Comparison of ENCODE assay signal across 2 cellular contexts in the genomic region with DNA sequence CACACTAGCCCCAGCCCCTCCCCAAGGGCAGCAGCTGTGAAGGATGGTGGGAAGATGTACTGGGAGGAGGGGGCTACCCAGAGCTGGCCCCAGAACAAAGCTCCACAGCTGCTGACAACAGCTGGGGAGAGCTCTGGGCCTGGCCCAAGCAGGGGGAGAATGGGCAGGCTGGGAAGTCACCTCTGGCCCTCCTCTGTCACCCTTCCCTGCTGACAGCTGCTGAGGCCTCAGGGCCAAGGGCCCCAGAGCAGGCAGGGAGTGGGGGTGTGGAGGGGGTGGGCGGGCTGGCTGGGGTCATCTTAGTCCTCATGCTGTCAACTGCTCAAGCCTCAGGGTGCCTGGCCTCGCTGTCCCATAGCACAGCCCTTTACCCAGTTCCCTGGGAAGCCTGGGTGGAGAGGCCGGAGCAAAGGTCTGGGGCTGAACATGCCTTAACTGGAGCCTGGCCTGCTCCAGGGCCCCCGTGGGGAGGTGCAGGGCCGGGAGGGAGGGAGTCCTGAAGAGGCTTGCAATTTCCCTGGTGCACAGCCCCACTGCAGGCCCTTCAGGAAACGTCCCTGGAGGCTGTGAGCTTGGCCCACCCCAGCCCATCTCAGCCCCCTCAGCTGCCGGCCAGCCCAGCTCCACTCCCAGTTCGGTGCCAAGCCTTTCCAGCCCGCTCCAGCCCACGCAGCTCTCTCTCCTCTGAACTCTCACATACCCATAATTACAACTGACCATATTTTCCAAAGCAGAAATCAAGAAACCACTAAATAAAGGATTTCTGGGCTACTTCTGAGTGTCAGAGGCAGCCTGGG.
TF ChIP-seq lines count a peak whose summit lies in the region.

No MANE protein-coding gene starts in this region.

TF ChIP-seq in SK-N-SH, 30 proteins besides CTCF, POLR2A, EP300 and RAD21 (continued from another document):
- TF ChIP-seq EZH2phosphoT487 (IDR thresholded peaks at IDR 0.05; ENCODE audit: borderline replicate concordance, low read depth): no peak
- TF ChIP-seq MEF2A (IDR thresholded peaks at IDR 0.05; ENCODE audit: borderline replicate concordance, low read depth): no peak
- TF ChIP-seq POLR2AphosphoS5 (IDR thresholded peaks at IDR 0.05; ENCODE audit: low read depth, low read length): no peak
- no peak for TF ChIP-seq RFX5 (IDR thresholded peaks at IDR 0.05; ENCODE audit: low read length)
- TF ChIP-seq SMC3 (IDR thresholded peaks at IDR 0.05; ENCODE audit: low read depth, low read length): no peak
- TF ChIP-seq, protein P1, sequence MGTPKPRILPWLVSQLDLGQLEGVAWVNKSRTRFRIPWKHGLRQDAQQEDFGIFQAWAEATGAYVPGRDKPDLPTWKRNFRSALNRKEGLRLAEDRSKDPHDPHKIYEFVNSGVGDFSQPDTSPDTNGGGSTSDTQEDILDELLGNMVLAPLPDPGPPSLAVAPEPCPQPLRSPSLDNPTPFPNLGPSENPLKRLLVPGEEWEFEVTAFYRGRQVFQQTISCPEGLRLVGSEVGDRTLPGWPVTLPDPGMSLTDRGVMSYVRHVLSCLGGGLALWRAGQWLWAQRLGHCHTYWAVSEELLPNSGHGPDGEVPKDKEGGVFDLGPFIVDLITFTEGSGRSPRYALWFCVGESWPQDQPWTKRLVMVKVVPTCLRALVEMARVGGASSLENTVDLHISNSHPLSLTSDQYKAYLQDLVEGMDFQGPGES (IDR thresholded peaks at IDR 0.05; ENCODE audit: low read depth, low read length): no peak
- TF ChIP-seq, protein P2, sequence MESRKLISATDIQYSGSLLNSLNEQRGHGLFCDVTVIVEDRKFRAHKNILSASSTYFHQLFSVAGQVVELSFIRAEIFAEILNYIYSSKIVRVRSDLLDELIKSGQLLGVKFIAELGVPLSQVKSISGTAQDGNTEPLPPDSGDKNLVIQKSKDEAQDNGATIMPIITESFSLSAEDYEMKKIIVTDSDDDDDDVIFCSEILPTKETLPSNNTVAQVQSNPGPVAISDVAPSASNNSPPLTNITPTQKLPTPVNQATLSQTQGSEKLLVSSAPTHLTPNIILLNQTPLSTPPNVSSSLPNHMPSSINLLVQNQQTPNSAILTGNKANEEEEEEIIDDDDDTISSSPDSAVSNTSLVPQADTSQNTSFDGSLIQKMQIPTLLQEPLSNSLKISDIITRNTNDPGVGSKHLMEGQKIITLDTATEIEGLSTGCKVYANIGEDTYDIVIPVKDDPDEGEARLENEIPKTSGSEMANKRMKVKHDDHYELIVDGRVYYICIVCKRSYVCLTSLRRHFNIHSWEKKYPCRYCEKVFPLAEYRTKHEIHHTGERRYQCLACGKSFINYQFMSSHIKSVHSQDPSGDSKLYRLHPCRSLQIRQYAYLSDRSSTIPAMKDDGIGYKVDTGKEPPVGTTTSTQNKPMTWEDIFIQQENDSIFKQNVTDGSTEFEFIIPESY (IDR thresholded peaks at IDR 0.05; ENCODE audit: borderline replicate concordance, low read depth): no peak
- no peak for TF ChIP-seq GATA2 (CRISPR knock-in tag; IDR thresholded peaks at IDR 0.05)
- no peak for TF ChIP-seq GABPA (IDR thresholded peaks at IDR 0.05; ENCODE audit: low read depth)

TF ChIP-seq in SK-N-SH treated with all-trans-retinoic acid at 6 μM for 48 hours, 23 proteins besides CTCF, POLR2A, EP300 and RAD21 (continued from another document):
- TF ChIP-seq, protein P3, sequence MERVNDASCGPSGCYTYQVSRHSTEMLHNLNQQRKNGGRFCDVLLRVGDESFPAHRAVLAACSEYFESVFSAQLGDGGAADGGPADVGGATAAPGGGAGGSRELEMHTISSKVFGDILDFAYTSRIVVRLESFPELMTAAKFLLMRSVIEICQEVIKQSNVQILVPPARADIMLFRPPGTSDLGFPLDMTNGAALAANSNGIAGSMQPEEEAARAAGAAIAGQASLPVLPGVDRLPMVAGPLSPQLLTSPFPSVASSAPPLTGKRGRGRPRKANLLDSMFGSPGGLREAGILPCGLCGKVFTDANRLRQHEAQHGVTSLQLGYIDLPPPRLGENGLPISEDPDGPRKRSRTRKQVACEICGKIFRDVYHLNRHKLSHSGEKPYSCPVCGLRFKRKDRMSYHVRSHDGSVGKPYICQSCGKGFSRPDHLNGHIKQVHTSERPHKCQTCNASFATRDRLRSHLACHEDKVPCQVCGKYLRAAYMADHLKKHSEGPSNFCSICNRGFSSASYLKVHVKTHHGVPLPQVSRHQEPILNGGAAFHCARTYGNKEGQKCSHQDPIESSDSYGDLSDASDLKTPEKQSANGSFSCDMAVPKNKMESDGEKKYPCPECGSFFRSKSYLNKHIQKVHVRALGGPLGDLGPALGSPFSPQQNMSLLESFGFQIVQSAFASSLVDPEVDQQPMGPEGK (CRISPR knock-in tag; IDR thresholded peaks at IDR 0.05; ENCODE audit: borderline replicate concordance): no peak
- TF ChIP-seq, protein P4, sequence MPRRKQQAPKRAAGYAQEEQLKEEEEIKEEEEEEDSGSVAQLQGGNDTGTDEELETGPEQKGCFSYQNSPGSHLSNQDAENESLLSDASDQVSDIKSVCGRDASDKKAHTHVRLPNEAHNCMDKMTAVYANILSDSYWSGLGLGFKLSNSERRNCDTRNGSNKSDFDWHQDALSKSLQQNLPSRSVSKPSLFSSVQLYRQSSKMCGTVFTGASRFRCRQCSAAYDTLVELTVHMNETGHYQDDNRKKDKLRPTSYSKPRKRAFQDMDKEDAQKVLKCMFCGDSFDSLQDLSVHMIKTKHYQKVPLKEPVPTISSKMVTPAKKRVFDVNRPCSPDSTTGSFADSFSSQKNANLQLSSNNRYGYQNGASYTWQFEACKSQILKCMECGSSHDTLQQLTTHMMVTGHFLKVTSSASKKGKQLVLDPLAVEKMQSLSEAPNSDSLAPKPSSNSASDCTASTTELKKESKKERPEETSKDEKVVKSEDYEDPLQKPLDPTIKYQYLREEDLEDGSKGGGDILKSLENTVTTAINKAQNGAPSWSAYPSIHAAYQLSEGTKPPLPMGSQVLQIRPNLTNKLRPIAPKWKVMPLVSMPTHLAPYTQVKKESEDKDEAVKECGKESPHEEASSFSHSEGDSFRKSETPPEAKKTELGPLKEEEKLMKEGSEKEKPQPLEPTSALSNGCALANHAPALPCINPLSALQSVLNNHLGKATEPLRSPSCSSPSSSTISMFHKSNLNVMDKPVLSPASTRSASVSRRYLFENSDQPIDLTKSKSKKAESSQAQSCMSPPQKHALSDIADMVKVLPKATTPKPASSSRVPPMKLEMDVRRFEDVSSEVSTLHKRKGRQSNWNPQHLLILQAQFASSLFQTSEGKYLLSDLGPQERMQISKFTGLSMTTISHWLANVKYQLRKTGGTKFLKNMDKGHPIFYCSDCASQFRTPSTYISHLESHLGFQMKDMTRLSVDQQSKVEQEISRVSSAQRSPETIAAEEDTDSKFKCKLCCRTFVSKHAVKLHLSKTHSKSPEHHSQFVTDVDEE (CRISPR knock-in tag; IDR thresholded peaks at IDR 0.05): no peak
- TF ChIP-seq ZNF8 (CRISPR knock-in tag; IDR thresholded peaks at IDR 0.05): no peak
- TF ChIP-seq, protein P5, sequence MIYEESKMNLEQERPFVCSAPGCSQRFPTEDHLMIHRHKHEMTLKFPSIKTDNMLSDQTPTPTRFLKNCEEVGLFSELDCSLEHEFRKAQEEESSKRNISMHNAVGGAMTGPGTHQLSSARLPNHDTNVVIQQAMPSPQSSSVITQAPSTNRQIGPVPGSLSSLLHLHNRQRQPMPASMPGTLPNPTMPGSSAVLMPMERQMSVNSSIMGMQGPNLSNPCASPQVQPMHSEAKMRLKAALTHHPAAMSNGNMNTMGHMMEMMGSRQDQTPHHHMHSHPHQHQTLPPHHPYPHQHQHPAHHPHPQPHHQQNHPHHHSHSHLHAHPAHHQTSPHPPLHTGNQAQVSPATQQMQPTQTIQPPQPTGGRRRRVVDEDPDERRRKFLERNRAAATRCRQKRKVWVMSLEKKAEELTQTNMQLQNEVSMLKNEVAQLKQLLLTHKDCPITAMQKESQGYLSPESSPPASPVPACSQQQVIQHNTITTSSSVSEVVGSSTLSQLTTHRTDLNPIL (CRISPR knock-in tag; IDR thresholded peaks at IDR 0.05; ENCODE audit: low read depth): no peak
- no peak for TF ChIP-seq TCF4 (CRISPR knock-in tag; IDR thresholded peaks at IDR 0.05; ENCODE audit: borderline replicate concordance)
- no peak for TF ChIP-seq ZFP30 (CRISPR knock-in tag; IDR thresholded peaks at IDR 0.05)
- no peak for TF ChIP-seq CSDC2 (CRISPR knock-in tag; IDR thresholded peaks at IDR 0.05)
- no peak for TF ChIP-seq ISL1 (CRISPR knock-in tag; IDR thresholded peaks at IDR 0.05)
